ENCODE assay signal across 10 cellular contexts in the genomic region with DNA sequence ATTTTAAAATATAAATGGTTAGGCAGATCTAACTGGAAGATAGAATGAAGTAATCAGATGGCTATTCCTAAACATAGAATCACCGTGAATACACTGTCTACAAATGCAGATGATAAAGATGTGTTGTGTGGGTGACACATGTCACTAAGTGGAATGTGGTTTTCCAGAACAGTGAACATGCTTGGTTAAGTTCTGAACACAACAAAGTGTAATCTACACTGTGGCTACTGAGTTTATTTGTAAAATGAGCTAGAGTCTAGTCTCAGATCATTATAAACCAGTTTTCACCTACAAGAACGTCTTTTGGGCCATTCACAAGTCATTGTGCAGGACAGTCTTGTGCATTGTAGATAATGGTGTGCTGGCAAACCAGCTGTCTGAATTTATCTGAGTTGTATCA. TPM values are rescaled to one million over a fixed set of nuclear protein-coding genes. Genes with fewer than 3 reads are reported as not detected.
A peak's percentile ranks its signal among the peaks of the same experiment; 100 is the strongest.
DNase-seq lines count a peak whose midpoint lies in the region; ATAC-seq and TF ChIP-seq lines count a peak whose summit lies in the region.
"Had no signal": no experiment of that assay in that cellular context is flagged by ENCODE, and none has a peak within 500 bp of the region (broad histone marks: within the 10 kb centered on the region; RNA-seq: fewer than 3 reads in every experiment).

No MANE protein-coding gene starts in this region.

- TF ChIP-seq CTCF in gastroesophageal sphincter (IDR thresholded peaks at IDR 0.05): no peak

- peak; percentile 54 for ATAC-seq in GM18870 (IDR thresholded peaks at IDR 0.05; ENCODE audit: unreplicated experiment)
- ATAC-seq in HG03095 (IDR thresholded peaks at IDR 0.05; ENCODE audit: unreplicated experiment): peak; percentile 48
- peak; percentile 69 for ATAC-seq in stimulated activated effector memory CD8-positive, alpha-beta T cell treated with anti-CD3 and anti-CD28 coated beads, Interleukin-12 subunit alpha, Interleukin-12 subunit beta, amount 100 ng/mL, for 72 hours
- no peak for ATAC-seq in gastroesophageal sphincter

- 51 to 89% methylated on average over 2 of the region's 2 CpGs for WGBS in gastroesophageal sphincter (ENCODE audit: low coverage in 1 of 2), 2 donors

- no peaks in the 10 kb centered on the region for H3K9me3 Mint-ChIP-seq in activated naive CD8-positive, alpha-beta T cell treated with anti-CD3 and anti-CD28 coated beads for 36 hours
- H3K9me3 Mint-ChIP-seq in stimulated activated effector memory CD8-positive, alpha-beta T cell treated with anti-CD3 and anti-CD28 coated beads, Interleukin-12 subunit alpha, Interleukin-12 subunit beta, amount 100 ng/mL, for 72 hours: no peaks in the 10 kb centered on the region

- no peak overlapping the region for H3K4me3 ChIP-seq in gastroesophageal sphincter
- H3K4me3 ChIP-seq: ovary had no signal

- peaks cover 94% of the 10 kb centered on the region for H3K4me1 Mint-ChIP-seq in activated naive CD8-positive, alpha-beta T cell treated with anti-CD3 and anti-CD28 coated beads for 36 hours
- peaks cover 80% of the 10 kb centered on the region for H3K4me1 Mint-ChIP-seq in stimulated activated effector memory CD8-positive, alpha-beta T cell treated with anti-CD3 and anti-CD28 coated beads, Interleukin-12 subunit alpha, Interleukin-12 subunit beta, amount 100 ng/mL, for 72 hours

- peak overlapping the region; percentile 81 for H3K4me3 Mint-ChIP-seq in activated naive CD8-positive, alpha-beta T cell treated with anti-CD3 and anti-CD28 coated beads for 36 hours
- H3K4me3 Mint-ChIP-seq in stimulated activated effector memory CD8-positive, alpha-beta T cell treated with anti-CD3 and anti-CD28 coated beads, Interleukin-12 subunit alpha, Interleukin-12 subunit beta, amount 100 ng/mL, for 72 hours: peak overlapping the region; percentile 74
- H3K4me3 Mint-ChIP-seq: endodermal cell had no signal

- no peak for TF ChIP-seq EP300 in gastroesophageal sphincter (IDR thresholded peaks at IDR 0.05)

- no peaks in the 10 kb centered on the region for H3K9me3 ChIP-seq in gastroesophageal sphincter
- H3K9me3 ChIP-seq: ovary had no signal

- no peaks in the 10 kb centered on the region for H3K27me3 ChIP-seq in gastroesophageal sphincter
- H3K27me3 ChIP-seq: ovary had no signal

- H3K36me3 Mint-ChIP-seq in activated naive CD8-positive, alpha-beta T cell treated with anti-CD3 and anti-CD28 coated beads for 36 hours: peaks cover 83% of the 10 kb centered on the region
- peaks cover 79% of the 10 kb centered on the region for H3K36me3 Mint-ChIP-seq in stimulated activated effector memory CD8-positive, alpha-beta T cell treated with anti-CD3 and anti-CD28 coated beads, Interleukin-12 subunit alpha, Interleukin-12 subunit beta, amount 100 ng/mL, for 72 hours

- H3K27ac ChIP-seq in gastroesophageal sphincter: peak overlapping the region in 1 of 4 donors; percentile 23
- H3K27ac ChIP-seq: ovary had no signal

- H3K27me3 Mint-ChIP-seq in activated naive CD8-positive, alpha-beta T cell treated with anti-CD3 and anti-CD28 coated beads for 36 hours: no peaks in the 10 kb centered on the region

- TF ChIP-seq POLR2A in gastroesophageal sphincter (IDR thresholded peaks at IDR 0.05): no peak

- peaks cover 0 to 34% of the 10 kb centered on the region in 2 donors for H3K36me3 ChIP-seq in gastroesophageal sphincter
- H3K36me3 ChIP-seq: ovary had no signal

- no peak for DNase-seq in activated naive CD8-positive, alpha-beta T cell treated with anti-CD3 and anti-CD28 coated beads for 36 hours
- no peak for DNase-seq in stimulated activated effector memory CD8-positive, alpha-beta T cell treated with anti-CD3 and anti-CD28 coated beads, Interleukin-12 subunit alpha, Interleukin-12 subunit beta, amount 100 ng/mL, for 72 hours (ENCODE audit: low spot score in 2 of 2)
- DNase-seq in NCI-H446 (lab: John Stamatoyannopoulos, UW) (no peak), NCI-H2081 treated with DMSO at 0.1 percent for 48 hours (lab: John Stamatoyannopoulos, UW) (no peak)
- no peak for DNase-seq in activated effector memory CD4-positive, alpha-beta T cell treated with Interleukin-2 at 50 U/mL for 16 hours
- DNase-seq: endodermal cell, ovary had no signal

- peak overlapping the region; percentile 96 for H3K27ac Mint-ChIP-seq in activated naive CD8-positive, alpha-beta T cell treated with anti-CD3 and anti-CD28 coated beads for 36 hours
- peak overlapping the region; percentile 90 for H3K27ac Mint-ChIP-seq in stimulated activated effector memory CD8-positive, alpha-beta T cell treated with anti-CD3 and anti-CD28 coated beads, Interleukin-12 subunit alpha, Interleukin-12 subunit beta, amount 100 ng/mL, for 72 hours

- H3K4me1 ChIP-seq in gastroesophageal sphincter: peaks cover 0 to 12% (median 3%) of the 10 kb centered on the region in 3 donors

RNA-seq across cellular contexts. Expression of a gene that starts 35.3 kb away (rescaled TPM):
- 10 to 100 TPM; 37.9 to 41.8 TPM for total RNA-seq in activated naive CD8-positive, alpha-beta T cell treated with anti-CD3 and anti-CD28 coated beads for 36 hours
- 10 to 100 TPM; 10.2 to 13.2 (median 12.4) TPM for total RNA-seq in gastroesophageal sphincter

RNA-seq across cellular contexts. Expression of a gene that starts 35.5 kb away (rescaled TPM):
- 10 to 100 TPM; 28.2 to 28.7 TPM for total RNA-seq in activated naive CD8-positive, alpha-beta T cell treated with anti-CD3 and anti-CD28 coated beads for 36 hours
- total RNA-seq in gastroesophageal sphincter: 10 to 100 TPM; 31.4 to 40.0 (median 36.8) TPM
